ENCODE assay signal across 5 cellular contexts in genomic region chr4:31139767-31140166, GRCh38.
"Had no signal": no experiment of that assay in that cellular context is flagged by ENCODE, and none has a peak within 500 bp of the region (broad histone marks: within the 10 kb centered on the region; RNA-seq: fewer than 3 reads in every experiment).

No MANE protein-coding gene starts in this region.

- DNase-seq: IMR-90 had no signal

- H3K4me1 Mint-ChIP-seq: IgD-negative memory B cell had no signal

- ATAC-seq: HepG2, K562 had no signal

- H3K4me3 Mint-ChIP-seq: IgD-negative memory B cell had no signal

- H3K27ac Mint-ChIP-seq: IgD-negative memory B cell had no signal

- H3K36me3 Mint-ChIP-seq: IgD-negative memory B cell had no signal

- H3K4me3 ChIP-seq: K562 had no signal

- H3K27me3 Mint-ChIP-seq: IgD-negative memory B cell had no signal

- H3K27ac ChIP-seq: HL-60 had no signal
